Comparison of ENCODE assay signal across 16 cellular contexts in genomic region chr3:138458774-138459499, GRCh38. TPM values are rescaled to one million over a fixed set of nuclear protein-coding genes. Genes with fewer than 3 reads are reported as not detected.
DNase-seq lines count a peak whose midpoint lies in the region; ATAC-seq, FAIRE-seq and TF ChIP-seq lines count a peak whose summit lies in the region.
"Had no signal": no experiment of that assay in that cellular context is flagged by ENCODE, and none has a peak within 500 bp of the region (broad histone marks: within the 10 kb centered on the region; RNA-seq: fewer than 3 reads in every experiment).

No MANE protein-coding gene starts in this region.

- no peak overlapping the region for H3K4me3 Mint-ChIP-seq in osteocyte (ENCODE audit: unreplicated experiment)
- H3K4me3 Mint-ChIP-seq: HFFc6 had no signal

- FAIRE-seq in GM19239 (lab: Jason Lieb, UNC) = no peak
- FAIRE-seq: GM12892 had no signal

- no peak overlapping the region for H3K27ac Mint-ChIP-seq in osteocyte (ENCODE audit: unreplicated experiment)
- H3K27ac Mint-ChIP-seq: HFFc6 had no signal

- no peaks in the 10 kb centered on the region for H3K4me1 Mint-ChIP-seq in osteocyte (ENCODE audit: unreplicated experiment)

- ATAC-seq in left ventricle myocardium superior = no peak
- ATAC-seq in upper lobe of right lung = no peak

- no peaks in the 10 kb centered on the region for H3K4me1 ChIP-seq in upper lobe of right lung

- intact Hi-C loops in cardiac septum (cut with DNase I) = no loop called here
- intact Hi-C loops in left ventricle myocardium superior (cut with micrococcal nuclease) = no loop called here
- intact Hi-C loops in upper lobe of right lung (cut with DNase I) = no loop called here

- no peak for TF ChIP-seq CTCF in osteocyte (IDR thresholded peaks at IDR 0.05)
- no peak for TF ChIP-seq CTCF in upper lobe of right lung (IDR thresholded peaks at IDR 0.05)

- H3K27ac ChIP-seq in upper lobe of right lung = no peak overlapping the region
- H3K27ac ChIP-seq: C4-2B had no signal

- peak; percentile 68 for DNase-seq in cardiac septum (ENCODE audit: low spot score)
- no peak for DNase-seq in left ventricle myocardium superior
- peak; percentile 33 for DNase-seq in ecto neural progenitor cell (ENCODE audit: low spot score)
- peak; percentile 75 for DNase-seq in osteocyte (ENCODE audit: extremely low spot score, unreplicated experiment)
- peak; percentile 40 for DNase-seq in upper lobe of right lung
- no peak for DNase-seq in NCI-H2171 (lab: John Stamatoyannopoulos, UW)
- no peak for DNase-seq in NCI-H2196 (lab: John Stamatoyannopoulos, UW; ENCODE audit: unreplicated experiment)
- DNase-seq in GM19239 (ENCODE audit: insufficient read length, low spot score) = no peak
- DNase-seq: HFFc6, MM.1S, NCI-H1092 treated with DMSO at 0.1 percent for 48 hours, NCI-H1694, NCI-H2107, NCI-H526 treated with DMSO at 0.1 percent for 48 hours had no signal

- H3K9me3 ChIP-seq in upper lobe of right lung = no peaks in the 10 kb centered on the region

- no peaks in the 10 kb centered on the region for H3K36me3 ChIP-seq in upper lobe of right lung

- H3K27me3 Mint-ChIP-seq in osteocyte (ENCODE audit: unreplicated experiment) = peaks cover 8% of the 10 kb centered on the region

- no peaks in the 10 kb centered on the region for H3K27me3 ChIP-seq in upper lobe of right lung

- H3K9me3 Mint-ChIP-seq in osteocyte (ENCODE audit: unreplicated experiment) = no peaks in the 10 kb centered on the region
- H3K9me3 Mint-ChIP-seq: HFFc6 had no signal

- no peaks in the 10 kb centered on the region for H3K36me3 Mint-ChIP-seq in osteocyte (ENCODE audit: unreplicated experiment)

- H3K4me3 ChIP-seq in upper lobe of right lung = no peak overlapping the region

RNA-seq across cellular contexts. Expression of gene ESYT3, which starts 24.5 kb away (rescaled TPM):
- 2.4 TPM for total RNA-seq in cardiac septum
- 1.2 TPM for total RNA-seq in left ventricle myocardium superior
- 0.21 and 0.34 TPM in 2 replicates for total RNA-seq in osteocyte
- 66.4 TPM for total RNA-seq in upper lobe of right lung

Comparison
In these comparisons a context has a peak if more than half of its experiments do, and no peak if none do; other contexts are left out.
1. DNase-seq: peak in cardiac septum (single experiment), ecto neural progenitor cell (single experiment), osteocyte (single experiment) and upper lobe of right lung (single experiment); none in left ventricle myocardium superior (single experiment), NCI-H2171 (single experiment), NCI-H2196 (single experiment) and GM19239 (single experiment).
2. RNA of gene ESYT3, which starts 24.5 kb away (total RNA-seq): 66.4 TPM in upper lobe of right lung (single experiment); 2.4 TPM in cardiac septum (single experiment), 1.2 TPM in left ventricle myocardium superior (single experiment) and 0.21 to 0.34 TPM in osteocyte; every median in the first group is over 10 times any median in the second.